Comparison of ENCODE assay signal across 36 cellular contexts in the genomic region with DNA sequence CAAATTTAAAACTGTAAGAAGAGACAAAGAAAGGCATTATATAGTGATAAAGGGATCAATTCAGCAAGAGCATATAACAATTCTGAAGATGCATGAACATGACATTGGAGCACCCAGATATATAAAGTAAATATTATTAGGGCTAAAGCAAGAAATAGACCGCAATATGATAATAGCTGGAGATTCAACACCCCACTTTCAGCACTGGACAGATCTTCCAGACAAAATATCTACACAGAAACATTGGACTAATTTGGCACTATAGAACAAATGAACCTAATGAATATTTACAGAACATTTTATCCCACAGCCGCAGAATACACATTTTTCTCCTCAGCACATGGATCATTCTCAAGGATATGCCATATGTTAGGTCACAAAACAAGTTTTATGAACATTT.
"Had no signal": no experiment of that assay in that cellular context is flagged by ENCODE, and none has a peak within 500 bp of the region (broad histone marks: within the 10 kb centered on the region; RNA-seq: fewer than 3 reads in every experiment).

No MANE protein-coding gene starts in this region.

- H3K36me3 ChIP-seq: MG63 had no signal

- H3K9me3 ChIP-seq: MG63 had no signal

- DNase-seq: Karpas-422, Kasumi-1, MG63, MM.1S, MV-4-11, NCI-H1048, NCI-H1092, NCI-H1092 treated with DMSO at 0.1 percent for 48 hours, NCI-H1105, NCI-H1105 treated with DMSO at 0.1 percent for 48 hours, NCI-H1417, NCI-H1417 treated with DMSO at 0.1 percent for 48 hours, NCI-H1436, NCI-H1436 treated with DMSO at 0.1 percent for 48 hours, NCI-H146, NCI-H1694, NCI-H1694 treated with DMSO at 0.1 percent for 48 hours, NCI-H187, NCI-H187 treated with DMSO at 0.1 percent for 48 hours, NCI-H1930, NCI-H2029, NCI-H2029 treated with DMSO at 0.1 percent for 48 hours, NCI-H2081, NCI-H2081 treated with DMSO at 0.1 percent for 48 hours, NCI-H2107, NCI-H2171, NCI-H2171 treated with DMSO at 0.1 percent for 48 hours, NCI-H2227 treated with DMSO at 0.1 percent for 48 hours, NCI-H226, NCI-H345, NCI-H446, NCI-H446 treated with DMSO at 0.1 percent for 48 hours, NCI-H510A, NCI-H510A treated with DMSO at 0.1 percent for 48 hours, NCI-H524, NCI-H524 treated with DMSO at 0.1 percent for 48 hours had no signal

- H3K4me3 ChIP-seq: MG63 had no signal

- H3K27me3 ChIP-seq: MG63 had no signal
